In the genomic region with DNA sequence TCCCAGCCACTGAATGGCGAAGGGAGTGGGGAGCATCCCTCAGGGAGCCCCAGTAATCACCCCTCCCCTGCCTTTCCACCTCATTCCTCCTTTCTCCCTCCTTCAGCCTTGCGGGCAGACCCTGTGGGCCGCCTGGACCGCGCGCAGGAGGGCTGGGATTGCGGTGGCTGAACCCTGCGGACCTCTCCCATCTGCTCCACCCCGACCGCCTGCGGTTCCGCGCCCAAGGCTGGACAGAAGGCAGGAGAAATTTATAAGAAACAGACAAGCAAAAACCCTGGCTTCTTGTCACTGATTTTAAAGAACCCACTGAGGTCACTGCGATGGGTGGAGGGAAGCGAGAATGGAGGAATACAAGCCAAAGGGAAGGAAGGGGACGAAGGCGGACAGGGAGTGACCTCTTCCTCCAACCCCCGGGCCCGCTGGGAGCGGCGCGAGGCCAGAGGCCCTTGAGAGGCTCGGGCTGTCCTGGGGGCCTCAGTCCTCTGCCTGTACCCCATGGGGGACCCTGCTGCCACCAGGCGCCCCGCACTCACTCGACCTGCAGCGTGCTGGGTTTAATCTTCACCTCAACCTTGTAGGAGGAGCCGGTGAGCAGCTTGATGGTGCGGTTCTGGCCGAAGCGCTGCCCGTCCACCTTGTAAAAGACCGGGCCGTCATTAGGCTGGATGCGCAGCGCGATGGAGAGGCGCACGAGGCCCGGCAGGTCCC, we compare ENCODE assay signal across 8 cellular contexts. TPM values are rescaled to one million over a fixed set of nuclear protein-coding genes. Genes with fewer than 3 reads are reported as not detected.
DNase-seq lines count a peak whose midpoint lies in the region; ATAC-seq and TF ChIP-seq lines count a peak whose summit lies in the region.

No MANE protein-coding gene starts in this region.

- ATAC-seq in HG02938 (IDR thresholded peaks at IDR 0.05; ENCODE audit: unreplicated experiment) = no peak
- no peak for ATAC-seq in HG03571 (IDR thresholded peaks at IDR 0.05; ENCODE audit: unreplicated experiment)
- ATAC-seq in GM21786 (IDR thresholded peaks at IDR 0.05; ENCODE audit: unreplicated experiment) = no peak

- peak; percentile 22 for DNase-seq in D341Med (ENCODE audit: low spot score)
- DNase-seq in RPMI7951 (ENCODE audit: low read depth) = peak; percentile 26
- DNase-seq in erythroblast (lab: John Stamatoyannopoulos, UW) = peak; percentile 78 to 80
- peak; percentile 40 for DNase-seq in myocyte (ENCODE audit: low read depth)
- no peak for DNase-seq in NOMO-1 treated with DMSO at 0.1 percent for 48 hours (lab: John Stamatoyannopoulos, UW; ENCODE audit: unreplicated experiment)

- TF ChIP-seq POLR2A in erythroblast (IDR thresholded peaks at IDR 0.05; ENCODE audit: low read length) = no peak

RNA-seq across cellular contexts. Expression of a gene that starts 0.9 kb away (rescaled TPM):
- total RNA-seq in RPMI7951 (2014; rRNA removed; shearing (Covaris generic)) = 50.5 and 53.9 TPM in 2 replicates
- total RNA-seq in myocyte = 5.4 and 7.6 TPM in 2 replicates
- 8.7 TPM for polyA plus RNA-seq in myocyte (2012)

RNA-seq across cellular contexts. Expression of a gene that starts 46.2 kb away (rescaled TPM):
- total RNA-seq in RPMI7951 (2014; rRNA removed; shearing (Covaris generic)) = not detected in 2 replicates
- total RNA-seq in myocyte = not detected in 2 replicates
- not detected for polyA plus RNA-seq in myocyte (2012)
